In genomic region chr15:77819841-77820728, GRCh38 we compare ENCODE assay signal across 1 cellular context.
TF ChIP-seq lines count a peak whose summit lies in the region.

No MANE protein-coding gene starts in this region.

TF ChIP-seq in HEK293, 187 proteins besides CTCF, POLR2A, EP300 and RAD21 (continued from another document):
- TF ChIP-seq, protein P1, sequence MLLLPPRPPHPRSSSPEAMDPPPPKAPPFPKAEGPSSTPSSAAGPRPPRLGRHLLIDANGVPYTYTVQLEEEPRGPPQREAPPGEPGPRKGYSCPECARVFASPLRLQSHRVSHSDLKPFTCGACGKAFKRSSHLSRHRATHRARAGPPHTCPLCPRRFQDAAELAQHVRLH (tag by site-specific recombination; IDR thresholded peaks at IDR 0.05): peak; percentile 17; the same call in 1 of the 2 replicates
- no peak for TF ChIP-seq ZNF555 (tag by site-specific recombination; conservative IDR thresholded peaks at IDR 0.05)
- no peak for TF ChIP-seq GLI4 (tag by site-specific recombination; IDR thresholded peaks at IDR 0.05)
- TF ChIP-seq ZNF354C (tag by site-specific recombination; IDR thresholded peaks at IDR 0.05; ENCODE audit: borderline replicate concordance, low read depth): no peak
- no peak for TF ChIP-seq ZNF707 (tag by site-specific recombination; IDR thresholded peaks at IDR 0.05)
- TF ChIP-seq ZNF16 (tag by site-specific recombination; IDR thresholded peaks at IDR 0.05; ENCODE audit: low read depth): no peak
- no peak for TF ChIP-seq ZNF138 (tag by site-specific recombination; IDR thresholded peaks at IDR 0.05; ENCODE audit: borderline replicate concordance)
- TF ChIP-seq ZNF121 (tag by site-specific recombination; IDR thresholded peaks at IDR 0.05): peak; percentile 46; the same call in 1 of the 2 replicates
- TF ChIP-seq ZNF169 (tag by site-specific recombination; IDR thresholded peaks at IDR 0.05): no peak
- no peak for TF ChIP-seq OVOL3 (tag by site-specific recombination; IDR thresholded peaks at IDR 0.05)
- no peak for TF ChIP-seq ZNF510 (tag by site-specific recombination; IDR thresholded peaks at IDR 0.05; ENCODE audit: insufficient replicate concordance)
- TF ChIP-seq ZNF704 (tag by site-specific recombination; IDR thresholded peaks at IDR 0.05): no peak
- no peak for TF ChIP-seq ZNF843 (tag by site-specific recombination; IDR thresholded peaks at IDR 0.05)
- TF ChIP-seq, protein P2, sequence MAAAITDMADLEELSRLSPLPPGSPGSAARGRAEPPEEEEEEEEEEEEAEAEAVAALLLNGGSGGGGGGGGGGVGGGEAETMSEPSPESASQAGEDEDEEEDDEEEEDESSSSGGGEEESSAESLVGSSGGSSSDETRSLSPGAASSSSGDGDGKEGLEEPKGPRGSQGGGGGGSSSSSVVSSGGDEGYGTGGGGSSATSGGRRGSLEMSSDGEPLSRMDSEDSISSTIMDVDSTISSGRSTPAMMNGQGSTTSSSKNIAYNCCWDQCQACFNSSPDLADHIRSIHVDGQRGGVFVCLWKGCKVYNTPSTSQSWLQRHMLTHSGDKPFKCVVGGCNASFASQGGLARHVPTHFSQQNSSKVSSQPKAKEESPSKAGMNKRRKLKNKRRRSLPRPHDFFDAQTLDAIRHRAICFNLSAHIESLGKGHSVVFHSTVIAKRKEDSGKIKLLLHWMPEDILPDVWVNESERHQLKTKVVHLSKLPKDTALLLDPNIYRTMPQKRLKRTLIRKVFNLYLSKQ (tag by site-specific recombination; IDR thresholded peaks at IDR 0.05; ENCODE audit: borderline replicate concordance): no peak
TF ChIP-seq in HEK293: peak in this region for 33.
